8 cellular contexts compared by ENCODE assay signal in genomic region chr14:76962303-76962660, GRCh38.
DNase-seq lines count a peak whose midpoint lies in the region; ATAC-seq, FAIRE-seq and TF ChIP-seq lines count a peak whose summit lies in the region.

No MANE protein-coding gene starts in this region.

- no peaks in the 10 kb centered on the region for H3K27me3 ChIP-seq in HUES48 (ENCODE audit: control insufficient read depth, insufficient read depth, low read length)
- H3K27me3 ChIP-seq in stomach = no peaks in the 10 kb centered on the region

- POLR2A ChIA-PET in activated naive CD8-positive, alpha-beta T cell treated with anti-CD3 and anti-CD28 coated beads, Interleukin-2, amount 10 ng/mL, durations not matched to agents 7 days and 5 days (lab: Charles Lee) = interaction anchor here (0.6 to 11.1 kb wide), 20 partner anchors 9 to 99 kb away, joined by 3 to 238 read pairs (median 8); partner anchors contain the start of gene IRF2BPL

- ATAC-seq in activated naive CD8-positive, alpha-beta T cell treated with anti-CD3 and anti-CD28 coated beads, Interleukin-2, amount 10 ng/mL, durations not matched to agents 7 days and 5 days (ENCODE audit: low read depth) = peak; percentile 6
- ATAC-seq in GM21526 (IDR thresholded peaks at IDR 0.05; ENCODE audit: low FRiP score, unreplicated experiment) (no peak), GM18519 (IDR thresholded peaks at IDR 0.05; ENCODE audit: low FRiP score, unreplicated experiment) (no peak)

- peak overlapping the region; percentile 51 for H3K4me3 ChIP-seq in HUES48 (ENCODE audit: low read depth, low read length)
- H3K4me3 ChIP-seq in kidney (ENCODE audit: low read length in 2 of 2) = peak overlapping the region; percentile 31 to 58
- H3K4me3 ChIP-seq in stomach = peak overlapping the region; percentile 37 to 46 (median 40)

- no peaks in the 10 kb centered on the region for H3K27me3 Mint-ChIP-seq in activated naive CD8-positive, alpha-beta T cell treated with anti-CD3 and anti-CD28 coated beads, Interleukin-2, amount 10 ng/mL, durations not matched to agents 7 days and 5 days

- FAIRE-seq in kidney (lab: Jason Lieb, UNC) = no peak

- 58 to 86% (median 73%) methylated on average over 1 of the region's 1 CpG for WGBS in stomach, 5 donors

- peaks cover 77% of the 10 kb centered on the region for H3K4me1 Mint-ChIP-seq in activated naive CD8-positive, alpha-beta T cell treated with anti-CD3 and anti-CD28 coated beads, Interleukin-2, amount 10 ng/mL, durations not matched to agents 7 days and 5 days

- H3K36me3 ChIP-seq in HUES48 (ENCODE audit: control insufficient read depth, insufficient read depth, low read length) (no peaks in the 10 kb centered on the region), kidney (ENCODE audit: control insufficient read depth in 1 of 2, insufficient read depth in 2 of 2, low read length in 2 of 2) (no peaks in the 10 kb centered on the region), stomach (no peaks in the 10 kb centered on the region)

- H3K4me3 Mint-ChIP-seq in activated naive CD8-positive, alpha-beta T cell treated with anti-CD3 and anti-CD28 coated beads, Interleukin-2, amount 10 ng/mL, durations not matched to agents 7 days and 5 days = peak overlapping the region; percentile 83

- H3K27ac Mint-ChIP-seq in activated naive CD8-positive, alpha-beta T cell treated with anti-CD3 and anti-CD28 coated beads, Interleukin-2, amount 10 ng/mL, durations not matched to agents 7 days and 5 days = peak overlapping the region; percentile 98

- no peaks in the 10 kb centered on the region for H3K9me3 Mint-ChIP-seq in activated naive CD8-positive, alpha-beta T cell treated with anti-CD3 and anti-CD28 coated beads, Interleukin-2, amount 10 ng/mL, durations not matched to agents 7 days and 5 days

- no peak for TF ChIP-seq POLR2A in stomach (IDR thresholded peaks at IDR 0.05)

- H3K36me3 Mint-ChIP-seq in activated naive CD8-positive, alpha-beta T cell treated with anti-CD3 and anti-CD28 coated beads, Interleukin-2, amount 10 ng/mL, durations not matched to agents 7 days and 5 days = peaks cover 3% of the 10 kb centered on the region

- peaks cover 44% of the 10 kb centered on the region for H3K4me1 ChIP-seq in HUES48 (ENCODE audit: control insufficient read depth, insufficient read depth, low read length)
- peaks cover 17 to 23% of the 10 kb centered on the region in 2 donors for H3K4me1 ChIP-seq in kidney (ENCODE audit: control insufficient read depth in 1 of 2, insufficient read depth in 1 of 2, low read depth in 1 of 2, low read length in 2 of 2)
- peaks cover 19 to 67% (median 45%) of the 10 kb centered on the region in 4 donors for H3K4me1 ChIP-seq in stomach

- no peak for TF ChIP-seq EP300 in stomach (IDR thresholded peaks at IDR 0.05)

- intact Hi-C loops in kidney (cut with DNase I) (loop anchor here (10.0 kb wide), 1 partner anchor 53 kb away; no protein-coding TSS in a partner anchor), stomach (cut with DNase I; ENCODE audit: low total_unique reads) (no loop called here)

- H3K27ac ChIP-seq in HUES48 (ENCODE audit: low read depth, low read length) = peak overlapping the region; percentile 99
- peak overlapping the region; percentile 95 to 96 for H3K27ac ChIP-seq in kidney (ENCODE audit: low read depth in 2 of 2, low read length in 2 of 2)
- peak overlapping the region; percentile 59 to 98 (median 93) for H3K27ac ChIP-seq in stomach

- H3K9ac ChIP-seq in HUES48 (ENCODE audit: low read depth, low read length) = 0 out of 2 replicates have a peak overlapping the region, but pooled peaks have one; percentile 19
- peak overlapping the region in 1 of 2 donors; percentile 88 for H3K9ac ChIP-seq in kidney (ENCODE audit: low read length in 2 of 2)

- H3K9me3 ChIP-seq in HUES48 (ENCODE audit: control insufficient read depth, insufficient read depth, low read length) (no peaks in the 10 kb centered on the region), kidney (ENCODE audit: control insufficient read depth in 1 of 2, low read length in 2 of 2) (no peaks in the 10 kb centered on the region), stomach (no peaks in the 10 kb centered on the region)

- peak; percentile 51 for DNase-seq in activated naive CD8-positive, alpha-beta T cell treated with anti-CD3 and anti-CD28 coated beads, Interleukin-2, amount 10 ng/mL, durations not matched to agents 7 days and 5 days
- DNase-seq in kidney = no peak
- no peak for DNase-seq in stomach
- no peak for DNase-seq in globus pallidus (ENCODE audit: low spot score)
- no peak for DNase-seq in activated CD4-positive, alpha-beta T cell treated with anti-CD3 and anti-CD28 coated beads, Interleukin-2, amount 50 U/mL, for 48 hours

- TF ChIP-seq CTCF in kidney (IDR thresholded peaks at IDR 0.05; ENCODE audit: borderline replicate concordance, extremely low read depth, insufficient read depth) (no peak), stomach (IDR thresholded peaks at IDR 0.05) (no peak)
